In genomic region chr10:21084700-21085099, GRCh38 we compare ENCODE assay signal across 11 cellular contexts.
"Had no signal": no experiment of that assay in that cellular context is flagged by ENCODE, and none has a peak within 500 bp of the region (broad histone marks: within the 10 kb centered on the region; RNA-seq: fewer than 3 reads in every experiment).

No MANE protein-coding gene starts in this region.

- H3K9me3 ChIP-seq: gastrocnemius medialis, prostate gland, suprapubic skin, upper lobe of left lung had no signal

- H3K4me1 ChIP-seq: gastrocnemius medialis, prostate gland, upper lobe of left lung had no signal

- H3K4me3 ChIP-seq: gastrocnemius medialis, prostate gland, suprapubic skin, upper lobe of left lung had no signal

- ATAC-seq: gastrocnemius medialis, left ventricle myocardium superior, sciatic nerve had no signal

- H3K36me3 ChIP-seq: gastrocnemius medialis, prostate gland, suprapubic skin, upper lobe of left lung had no signal

- H3K27ac ChIP-seq: epithelial cell of prostate, gastrocnemius medialis, prostate gland, suprapubic skin, upper lobe of left lung had no signal

- H3K27me3 ChIP-seq: gastrocnemius medialis, suprapubic skin, upper lobe of left lung had no signal

- DNase-seq: activated CD4-positive, alpha-beta T cell treated with anti-CD3 and anti-CD28 coated beads, Interleukin-2, amount 50 U/mL, for 1 hour; activated naive CD4-positive, alpha-beta T cell treated with Interleukin-2 at 50 U/mL for 16 hours; dermis blood vessel endothelial cell; gastrocnemius medialis; islet precursor cell; left ventricle myocardium superior; upper lobe of left lung had no signal
